In genomic region chr6:43142101-43142500, GRCh38 we compare ENCODE assay signal across 17 cellular contexts. TPM values are rescaled to one million over a fixed set of nuclear protein-coding genes. Genes with fewer than 3 reads are reported as not detected.
DNase-seq lines count a peak whose midpoint lies in the region; ATAC-seq and TF ChIP-seq lines count a peak whose summit lies in the region.
"Had no signal": no experiment of that assay in that cellular context is flagged by ENCODE, and none has a peak within 500 bp of the region (broad histone marks: within the 10 kb centered on the region; RNA-seq: fewer than 3 reads in every experiment).

No MANE protein-coding gene starts in this region.

- POLR2A ChIA-PET in CD8-positive, alpha-beta T cell (lab: Charles Lee), result interaction anchor here (0.8 to 3.6 kb wide), 13 partner anchors 30 to 480 kb away, joined by 3 to 22 read pairs (median 5); partner anchors contain the start of genes BICRAL, CNPY3, CUL7 and KLHDC3
- POLR2A ChIA-PET in OCI-LY7 (lab: Charles Lee), result interaction anchor here (0.7 kb wide), 1 partner anchor 133 kb away, joined by 3 read pairs; no protein-coding TSS in a partner anchor
- POLR2A ChIA-PET in activated CD4-positive, alpha-beta memory T cell treated with anti-CD3 and anti-CD28 coated beads for 36 hours (lab: Charles Lee), result no interaction called here

- H2AFZ ChIP-seq in OCI-LY7 (ENCODE audit: low read length) (no peak overlapping the region), smooth muscle cell (ENCODE audit: low read depth) (no peak overlapping the region)

- H3K9me3 ChIP-seq in CD8-positive, alpha-beta T cell (ENCODE audit: low read length), result no peaks in the 10 kb centered on the region
- H3K9me3 ChIP-seq in OCI-LY7 (ENCODE audit: low read length) (no peaks in the 10 kb centered on the region), smooth muscle cell (replicated peaks; ENCODE audit: low read depth) (no peaks in the 10 kb centered on the region)
- H3K9me3 ChIP-seq: heart right ventricle, mucosa of descending colon, testis had no signal

- peaks cover 31% of the 10 kb centered on the region for H3K4me1 Mint-ChIP-seq in CD8-positive, alpha-beta T cell (ENCODE audit: low read depth)
- H3K4me1 Mint-ChIP-seq in effector memory CD8-positive, alpha-beta T cell (ENCODE audit: low read depth in 2 of 2), result peaks cover 15 to 20% of the 10 kb centered on the region in 2 donors
- H3K4me1 Mint-ChIP-seq in activated CD4-positive, alpha-beta memory T cell treated with anti-CD3 and anti-CD28 coated beads for 36 hours (ENCODE audit: low read depth), result peaks cover 7% of the 10 kb centered on the region

- no peaks in the 10 kb centered on the region for H3K79me2 ChIP-seq in OCI-LY7 (ENCODE audit: insufficient read depth, low read depth, low read length)
- H3K79me2 ChIP-seq in smooth muscle cell (ENCODE audit: low read depth), result peaks cover 50% of the 10 kb centered on the region

- peak overlapping the region; percentile 87 for H3K4me3 Mint-ChIP-seq in CD8-positive, alpha-beta T cell
- peak overlapping the region; percentile 55 to 70 for H3K4me3 Mint-ChIP-seq in effector memory CD8-positive, alpha-beta T cell
- no peak overlapping the region for H3K4me3 Mint-ChIP-seq in activated CD4-positive, alpha-beta memory T cell treated with anti-CD3 and anti-CD28 coated beads for 36 hours

- intact Hi-C loops in CD8-positive, alpha-beta T cell (cut with DNase I, micrococcal nuclease), result loop anchor here (1.0 to 10.0 kb wide), 10 partner anchors 29 to 480 kb away; partner anchors contain the start of genes SRF (in 2 of the 2), CUL7 (in 1 of the 2), KLC4 (in 1 of the 2) and MRPL2 (in 1 of the 2)
- intact Hi-C loops in OCI-LY7 (cut with micrococcal nuclease; ENCODE audit: unreplicated experiment), result no loop called here
- intact Hi-C loops in activated CD4-positive, alpha-beta memory T cell treated with anti-CD3 and anti-CD28 coated beads for 36 hours (cut with micrococcal nuclease), result loop anchor here (2.0 to 5.0 kb wide), 2 partner anchors 71 to 85 kb away; partner anchors contain the start of genes KLC4 and MRPL2

- 86% methylated on average over 14 of the region's 14 CpGs for WGBS in smooth muscle cell (ENCODE audit: low lambda C conversion rate)

- H3K27me3 Mint-ChIP-seq in CD8-positive, alpha-beta T cell (ENCODE audit: low read depth), result no peaks in the 10 kb centered on the region
- H3K27me3 Mint-ChIP-seq in effector memory CD8-positive, alpha-beta T cell, result peaks cover 0 to 13% of the 10 kb centered on the region in 2 donors
- H3K27me3 Mint-ChIP-seq in activated CD4-positive, alpha-beta memory T cell treated with anti-CD3 and anti-CD28 coated beads for 36 hours, result no peaks in the 10 kb centered on the region

- peak in 5 of 7 experiments; percentile 32 to 89 (median 49) for DNase-seq in CD8-positive, alpha-beta T cell
- DNase-seq in OCI-LY7 (ENCODE audit: low spot score) (peak; percentile 43), smooth muscle cell (lab: John Stamatoyannopoulos, UW; ENCODE audit: unreplicated experiment) (no peak)
- peak; percentile 29 to 53 (median 35) for DNase-seq in effector memory CD8-positive, alpha-beta T cell
- DNase-seq in activated CD4-positive, alpha-beta memory T cell treated with anti-CD3 and anti-CD28 coated beads for 36 hours, result no peak
- DNase-seq: activated CD4-positive, alpha-beta T cell treated with anti-CD3 and anti-CD28 coated beads for 1 hour; activated gamma-delta T cell; amygdala; dermis blood vessel endothelial cell; heart right ventricle; KBM-7; mucosa of descending colon; NCI-H446 treated with DMSO at 0.1 percent for 48 hours; nucleus accumbens; testis had no signal

- no peaks in the 10 kb centered on the region for H3K36me3 ChIP-seq in CD8-positive, alpha-beta T cell (ENCODE audit: insufficient read depth, low read length)
- H3K36me3 ChIP-seq in OCI-LY7 (ENCODE audit: insufficient read depth, low read length) (no peaks in the 10 kb centered on the region), smooth muscle cell (ENCODE audit: low read depth) (no peaks in the 10 kb centered on the region)
- H3K36me3 ChIP-seq: heart right ventricle had no signal

- H3K4me1 ChIP-seq in CD8-positive, alpha-beta T cell (ENCODE audit: insufficient read depth, low read length), result peaks cover 30% of the 10 kb centered on the region
- H3K4me1 ChIP-seq in OCI-LY7 (ENCODE audit: insufficient read depth, low read length, poor library complexity, severe bottlenecking) (peaks cover 19% of the 10 kb centered on the region), smooth muscle cell (ENCODE audit: low read depth) (no peaks in the 10 kb centered on the region)

- peak overlapping the region; percentile 99 for H3K27ac Mint-ChIP-seq in CD8-positive, alpha-beta T cell
- peak overlapping the region; percentile 66 to 90 for H3K27ac Mint-ChIP-seq in effector memory CD8-positive, alpha-beta T cell
- no peak overlapping the region for H3K27ac Mint-ChIP-seq in activated CD4-positive, alpha-beta memory T cell treated with anti-CD3 and anti-CD28 coated beads for 36 hours

- BruUV-seq in OCI-LY7 (replicated peaks; lab: Mats Ljungman, UMichigan), result no TSS peak

- peak overlapping the region; percentile 67 for H3K27ac ChIP-seq in CD8-positive, alpha-beta T cell (ENCODE audit: low read depth, low read length)
- H3K27ac ChIP-seq in OCI-LY7 (ENCODE audit: low read depth, low read length, poor library complexity, severe bottlenecking) (no peak overlapping the region), smooth muscle cell (ENCODE audit: low read depth) (peak overlapping the region; percentile 21)
- H3K27ac ChIP-seq: testis had no signal

- H3K9me2 ChIP-seq in OCI-LY7 (ENCODE audit: insufficient read depth, low read length), result no peaks in the 10 kb centered on the region

- peaks cover 42% of the 10 kb centered on the region for H3F3A ChIP-seq in smooth muscle cell (ENCODE audit: low read depth)

- H3K36me3 Mint-ChIP-seq in CD8-positive, alpha-beta T cell, result peaks cover 12% of the 10 kb centered on the region
- H3K36me3 Mint-ChIP-seq in effector memory CD8-positive, alpha-beta T cell (ENCODE audit: insufficient read depth), result no peaks in the 10 kb centered on the region
- no peaks in the 10 kb centered on the region for H3K36me3 Mint-ChIP-seq in activated CD4-positive, alpha-beta memory T cell treated with anti-CD3 and anti-CD28 coated beads for 36 hours

- peak overlapping the region; percentile 40 for H3K4me3 ChIP-seq in CD8-positive, alpha-beta T cell (ENCODE audit: low read depth, low read length)
- H3K4me3 ChIP-seq in OCI-LY7 (ENCODE audit: low read depth, low read length, poor library complexity, severe bottlenecking) (no peak overlapping the region), smooth muscle cell (no peak overlapping the region)
- H3K4me3 ChIP-seq: heart right ventricle, mucosa of descending colon, testis had no signal

- H4K20me1 ChIP-seq in OCI-LY7 (ENCODE audit: insufficient read depth, low read length) (no peaks in the 10 kb centered on the region), smooth muscle cell (ENCODE audit: low read depth) (no peaks in the 10 kb centered on the region)

- CTCF ChIA-PET in CD8-positive, alpha-beta T cell (lab: Charles Lee), result interaction anchor here (0.6 to 7.4 kb wide), 16 partner anchors 10 to 364 kb away, joined by 3 to 124 read pairs (median 4); partner anchors contain the start of genes CNPY3 and RRP36
- CTCF ChIA-PET in OCI-LY7 (lab: Charles Lee; ENCODE audit: unreplicated experiment), result no interaction called here
- CTCF ChIA-PET in activated CD4-positive, alpha-beta memory T cell treated with anti-CD3 and anti-CD28 coated beads for 36 hours (lab: Charles Lee), result interaction anchor here (1.0 to 3.4 kb wide), 6 partner anchors 72 to 252 kb away, joined by 3 to 36 read pairs (median 18); partner anchors contain the start of gene CNPY3

- no peaks in the 10 kb centered on the region for H3K9me3 Mint-ChIP-seq in CD8-positive, alpha-beta T cell
- no peaks in the 10 kb centered on the region for H3K9me3 Mint-ChIP-seq in effector memory CD8-positive, alpha-beta T cell
- H3K9me3 Mint-ChIP-seq in activated CD4-positive, alpha-beta memory T cell treated with anti-CD3 and anti-CD28 coated beads for 36 hours, result no peaks in the 10 kb centered on the region

- no peak for TF ChIP-seq CTCF in CD8-positive, alpha-beta T cell (IDR thresholded peaks at IDR 0.05)
- no peak for TF ChIP-seq CTCF in OCI-LY7 (conservative IDR thresholded peaks at IDR 0.05; ENCODE audit: low read length)
- no peak for TF ChIP-seq CTCF in smooth muscle cell (IDR thresholded peaks at IDR 0.05; ENCODE audit: borderline replicate concordance, insufficient read depth, poor library complexity, severe bottlenecking)

- H3K27me3 ChIP-seq in CD8-positive, alpha-beta T cell (ENCODE audit: insufficient read depth, low read length), result no peaks in the 10 kb centered on the region
- no peaks in the 10 kb centered on the region for H3K27me3 ChIP-seq in smooth muscle cell (ENCODE audit: low read depth)
- H3K27me3 ChIP-seq: heart right ventricle, testis had no signal

- H3K4me2 ChIP-seq in OCI-LY7 (ENCODE audit: low read length) (no peak overlapping the region), smooth muscle cell (no peak overlapping the region)

- ATAC-seq in CD8-positive, alpha-beta T cell, result peak; percentile 91
- ATAC-seq in effector memory CD8-positive, alpha-beta T cell (replicated peaks), result peak; percentile 86
- ATAC-seq in GM21447 (IDR thresholded peaks at IDR 0.05; ENCODE audit: unreplicated experiment), result no peak
- no peak for ATAC-seq in GM18498 (IDR thresholded peaks at IDR 0.05; ENCODE audit: unreplicated experiment)
- ATAC-seq: heart right ventricle, mucosa of descending colon had no signal

- H3K9ac ChIP-seq in smooth muscle cell (ENCODE audit: low read depth), result no peak overlapping the region

RNA-seq across cellular contexts. Expression of gene SRF, which starts 29.0 kb away (rescaled TPM):
- total RNA-seq in CD8-positive, alpha-beta T cell, result 10 to 100 TPM; 26.1 TPM
- total RNA-seq in OCI-LY7 (2014; rRNA removed; shearing (Covaris generic)), result 17.6 and 22.8 TPM in 2 replicates
- 23.1 and 24.2 TPM in 2 replicates for total RNA-seq in OCI-LY7 (2022)
- 20.6 and 22.9 TPM in 2 replicates for total RNA-seq in smooth muscle cell
- 6.8 and 9.3 TPM in 2 replicates for polyA plus RNA-seq in smooth muscle cell
- 10 to 100 TPM; 40.5 to 40.8 TPM for total RNA-seq in activated CD4-positive, alpha-beta memory T cell treated with anti-CD3 and anti-CD28 coated beads for 36 hours

RNA-seq across cellular contexts. Expression of gene CUL9, which starts 39.9 kb away (rescaled TPM):
- total RNA-seq in CD8-positive, alpha-beta T cell, result 10 to 100 TPM; 72.0 to 77.2 TPM
- 27.4 and 37.0 TPM in 2 replicates for total RNA-seq in OCI-LY7 (2014; rRNA removed; shearing (Covaris generic))
- 31.1 and 32.9 TPM in 2 replicates for total RNA-seq in OCI-LY7 (2022)
- 18.8 and 22.3 TPM in 2 replicates for total RNA-seq in smooth muscle cell
- polyA plus RNA-seq in smooth muscle cell, result 13.9 and 37.1 TPM in 2 replicates
- 10 to 100 TPM; 37.8 to 38.4 TPM for total RNA-seq in activated CD4-positive, alpha-beta memory T cell treated with anti-CD3 and anti-CD28 coated beads for 36 hours

Comparison
In these comparisons a context has a peak if more than half of its experiments do, and no peak if none do; other contexts are left out.
1. ATAC-seq: peak in CD8-positive, alpha-beta T cell (single experiment) and effector memory CD8-positive, alpha-beta T cell (single experiment); none in GM21447 (single experiment) and GM18498 (single experiment).
2. DNase-seq: peak in CD8-positive, alpha-beta T cell (5 of 7), OCI-LY7 (single experiment) and effector memory CD8-positive, alpha-beta T cell (3 of 3); none in smooth muscle cell (single experiment) and activated CD4-positive, alpha-beta memory T cell treated with anti-CD3 and anti-CD28 coated beads for 36 hours (single experiment).